11 cellular contexts compared by ENCODE assay signal in the genomic region with DNA sequence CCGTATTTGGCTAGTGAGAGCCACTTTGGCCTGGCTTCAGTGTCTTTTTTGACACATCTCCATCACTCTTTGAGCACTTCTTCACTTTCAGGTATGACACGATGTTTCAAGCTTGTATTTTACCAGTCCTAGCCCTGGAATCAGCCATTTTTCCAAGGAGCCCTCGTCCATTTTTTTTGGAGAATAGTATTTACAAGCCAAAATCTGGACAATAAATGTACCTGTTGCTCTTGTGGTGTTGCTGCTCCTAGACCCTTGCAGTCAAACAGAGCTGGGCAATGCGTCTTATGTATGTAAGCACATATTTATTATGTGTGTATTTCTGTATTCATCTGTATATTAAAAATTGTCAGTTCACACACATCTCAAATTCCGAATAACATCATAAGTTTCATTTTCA.
"Had no signal": no experiment of that assay in that cellular context is flagged by ENCODE, and none has a peak within 500 bp of the region (broad histone marks: within the 10 kb centered on the region; RNA-seq: fewer than 3 reads in every experiment).

No MANE protein-coding gene starts in this region.

- H3K27ac ChIP-seq: GM23248 had no signal

- H3K9me3 Mint-ChIP-seq: GM23338, H9, HFFc6 had no signal

- H3K4me3 ChIP-seq: GM23248, GM23338, HAP-1 had no signal

- H3K4me2 ChIP-seq: GM23338 had no signal

- H3K27ac Mint-ChIP-seq: GM23338, HFFc6 had no signal

- FAIRE-seq: H1, H54 had no signal

- H3K9me3 ChIP-seq: HAP-1 had no signal

- H3K36me3 ChIP-seq: HAP-1 had no signal

- H3K4me1 ChIP-seq: HAP-1 had no signal

- DNase-seq: GM23248, GOT3, H7, H9, HCEC 1CT, HFFc6 had no signal

- H3K9ac ChIP-seq: GM23248 had no signal

- H2AFZ ChIP-seq: GM23248, GM23338 had no signal

- ATAC-seq: GM23338, HCT116 had no signal

- H3K4me3 Mint-ChIP-seq: GM23338, H9, HFFc6 had no signal
